21 cellular contexts compared by ENCODE assay signal in the genomic region with DNA sequence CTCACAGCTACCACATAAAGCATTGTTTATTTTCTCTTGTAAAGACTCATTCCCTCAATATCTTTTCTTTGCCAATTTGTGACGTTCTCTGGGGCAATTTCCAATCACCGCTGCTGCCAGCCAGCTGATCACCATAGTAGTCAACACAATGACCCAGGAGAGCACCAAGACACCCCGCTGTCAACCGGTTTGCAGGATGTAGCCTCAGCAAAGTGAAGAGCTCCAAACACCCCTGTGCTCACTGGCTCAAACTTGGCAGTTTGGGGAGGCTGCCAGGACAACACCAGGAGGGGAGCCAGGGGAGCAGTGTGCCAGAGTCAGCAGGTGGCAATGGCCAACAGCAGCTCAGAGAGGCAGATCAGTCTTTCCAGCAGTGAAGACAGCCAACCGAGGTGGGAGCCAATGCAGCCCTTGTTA.
DNase-seq lines count a peak whose midpoint lies in the region; ATAC-seq, FAIRE-seq and TF ChIP-seq lines count a peak whose summit lies in the region.
"Had no signal": no experiment of that assay in that cellular context is flagged by ENCODE, and none has a peak within 500 bp of the region (broad histone marks: within the 10 kb centered on the region; RNA-seq: fewer than 3 reads in every experiment).

No MANE protein-coding gene starts in this region.

- H3K27me3 ChIP-seq in prostate gland (replicated peaks; ENCODE audit: insufficient read depth) = no peaks in the 10 kb centered on the region
- H3K27me3 ChIP-seq: BE2C, Peyer's patch had no signal

- 20% methylated on average over 5 of the region's 5 CpGs for WGBS in prostate gland

- peak overlapping the region in 1 of 2 donors; percentile 45 for H3K27ac ChIP-seq in prostate gland
- H3K27ac ChIP-seq: HL-60, Peyer's patch, skin epidermis, VCaP had no signal

- H3K4me3 ChIP-seq in prostate gland = no peak overlapping the region
- H3K4me3 ChIP-seq: Peyer's patch, skin epidermis had no signal

- no peaks in the 10 kb centered on the region for H3K4me1 ChIP-seq in prostate gland (replicated peaks)
- H3K4me1 ChIP-seq: Peyer's patch had no signal

- TF ChIP-seq CTCF in prostate gland (IDR thresholded peaks at IDR 0.05) = no peak

- in situ Hi-C loops in G401 (cut with HindIII; ENCODE audit: low sequenced_read_pairs) = no loop called here

- intact Hi-C loops in head of caudate nucleus (cut with DNase I) (no loop called here), prostate gland (cut with DNase I) (no loop called here)

- DNase-seq in G401 (ENCODE audit: low spot score) (peak; percentile 19), NCI-H446 treated with DMSO at 0.1 percent for 48 hours (lab: John Stamatoyannopoulos, UW) (peak; percentile 97), head of caudate nucleus (peak in 34 of 42 donors; percentile 3 to 67 (median 22)), prostate gland (ENCODE audit: low spot score) (peak; percentile 7), GM19239 (ENCODE audit: insufficient read length, low spot score) (no peak), NCI-H510A treated with DMSO at 0.1 percent for 48 hours (lab: John Stamatoyannopoulos, UW) (no peak), AML-193 (lab: John Stamatoyannopoulos, UW) (no peak)
- DNase-seq: amniotic stem cell; BE2C; dermis blood vessel endothelial cell; DMS53; Karpas-422; mesendoderm; NCI-H1694; NCI-H526 treated with DMSO at 0.1 percent for 48 hours; Peyer's patch; stimulated activated naive B cell treated with anti-CD40 and anti-IgM and Interleukin-4, amounts not matched to agents 10 μg/mL and 1 μg/mL and 100 μg/mL, for 72 hours had no signal

- no peak for FAIRE-seq in GM19239 (lab: Jason Lieb, UNC)

- no peaks in the 10 kb centered on the region for H3K9me3 ChIP-seq in prostate gland
- H3K9me3 ChIP-seq: BE2C, Peyer's patch had no signal

- ATAC-seq in HG03354 (IDR thresholded peaks at IDR 0.05; ENCODE audit: poor library complexity, severe bottlenecking, unreplicated experiment) = no peak
- ATAC-seq: stimulated activated naive B cell treated with anti-CD40 and anti-IgM and Interleukin-4, amounts not matched to agents 10 μg/mL and 1 μg/mL and 100 μg/mL, for 72 hours had no signal

- H3K36me3 ChIP-seq in prostate gland = no peaks in the 10 kb centered on the region
- H3K36me3 ChIP-seq: BE2C, Peyer's patch had no signal

- no peak for TF ChIP-seq POLR2A in prostate gland (IDR thresholded peaks at IDR 0.05)

Comparison
In these comparisons a context has a peak if more than half of its experiments do, and no peak if none do; other contexts are left out.
1. DNase-seq: peak in G401 (single experiment), NCI-H446 treated with DMSO at 0.1 percent for 48 hours (single experiment), head of caudate nucleus (34 of 42) and prostate gland (single experiment); none in GM19239 (single experiment), NCI-H510A treated with DMSO at 0.1 percent for 48 hours (single experiment) and AML-193 (0 of 2).